Comparison of ENCODE assay signal across 18 cellular contexts in the genomic region with DNA sequence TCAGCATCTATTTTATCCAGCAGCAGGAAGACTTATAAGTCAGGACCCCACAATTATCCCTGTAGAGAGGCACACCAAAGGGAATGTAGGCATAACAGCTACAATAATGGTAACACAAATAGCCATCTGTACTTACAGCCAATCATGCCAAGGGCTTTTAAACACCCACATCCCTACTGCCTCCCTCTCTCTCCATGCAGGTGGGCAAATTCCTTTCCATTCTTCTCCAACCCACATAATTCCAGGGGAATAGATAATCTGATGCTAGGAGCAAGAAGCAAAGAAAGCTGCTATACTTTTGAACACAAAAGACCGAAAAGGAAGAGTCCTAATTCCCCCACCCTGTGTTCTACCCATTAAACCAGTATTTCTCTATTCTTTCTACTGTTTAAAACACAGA. TPM values are rescaled to one million over a fixed set of nuclear protein-coding genes. Genes with fewer than 3 reads are reported as not detected.
DNase-seq lines count a peak whose midpoint lies in the region; ATAC-seq and TF ChIP-seq lines count a peak whose summit lies in the region.
"Had no signal": no experiment of that assay in that cellular context is flagged by ENCODE, and none has a peak within 500 bp of the region (broad histone marks: within the 10 kb centered on the region; RNA-seq: fewer than 3 reads in every experiment).

No MANE protein-coding gene starts in this region.

- DNase-seq in NCI-H69 (lab: John Stamatoyannopoulos, UW) (peak; percentile 93), NCI-H345 treated with DMSO at 0.1 percent for 48 hours (lab: John Stamatoyannopoulos, UW; ENCODE audit: unreplicated experiment) (no peak), SKM-1 (lab: John Stamatoyannopoulos, UW; ENCODE audit: unreplicated experiment) (no peak)
- DNase-seq: CD4-positive, CD25-positive, alpha-beta regulatory T cell; DND-41; NCI-H1092; NCI-H1436 treated with DMSO at 0.1 percent for 48 hours; NCI-H2029; NCI-H446; NCI-H526; PC-9; SJCRH30 had no signal

- H3K4me3 ChIP-seq in Loucy (ENCODE audit: low read length, poor library complexity, severe bottlenecking) (no peak overlapping the region), neural cell (ENCODE audit: low read length) (no peak overlapping the region)
- H3K4me3 ChIP-seq: BLaER1, PC-9, SJCRH30 had no signal

- no peaks in the 10 kb centered on the region for H3K27me3 ChIP-seq in Loucy (ENCODE audit: insufficient read depth, low read length, poor library complexity, severe bottlenecking)
- H3K27me3 ChIP-seq in neural cell (ENCODE audit: insufficient read depth, low read depth, low read length), result no peaks in the 10 kb centered on the region
- H3K27me3 ChIP-seq: BLaER1, SJCRH30 had no signal

- H3K9ac ChIP-seq in Loucy (ENCODE audit: low read depth, low read length, poor library complexity, severe bottlenecking) (no peak overlapping the region), neural cell (ENCODE audit: low read length) (no peak overlapping the region)
- H3K9ac ChIP-seq: BLaER1 had no signal

- TF ChIP-seq CTCF in Loucy (conservative IDR thresholded peaks at IDR 0.05; ENCODE audit: low read length) (no peak), neural cell (IDR thresholded peaks at IDR 0.05; ENCODE audit: poor library complexity, severe bottlenecking) (no peak)

- H3K27ac ChIP-seq in neural cell (ENCODE audit: low read length) (no peak overlapping the region), temporal lobe (ENCODE audit: low read depth, low read length) (peak overlapping the region; percentile 13)
- H3K27ac ChIP-seq: BLaER1, PC-9, SJCRH30 had no signal

- peak; percentile 32 for TF ChIP-seq EP300 in neural cell (conservative IDR thresholded peaks at IDR 0.05; ENCODE audit: poor library complexity, severe bottlenecking)

- H3F3A ChIP-seq in Loucy (ENCODE audit: low read depth), result no peaks in the 10 kb centered on the region
- no peaks in the 10 kb centered on the region for H3F3A ChIP-seq in neural cell (ENCODE audit: insufficient read depth, low read length, poor library complexity, severe bottlenecking)

- H3K9me3 ChIP-seq in Loucy (ENCODE audit: insufficient read depth, low read depth, low read length) (no peaks in the 10 kb centered on the region), neural cell (ENCODE audit: low read length) (no peaks in the 10 kb centered on the region)
- H3K9me3 ChIP-seq: BLaER1 had no signal

- no peaks in the 10 kb centered on the region for H3K9me2 ChIP-seq in Loucy (replicated peaks; ENCODE audit: low read depth, low read length)
- no peaks in the 10 kb centered on the region for H3K9me2 ChIP-seq in neural cell (ENCODE audit: insufficient read depth, low read length)

- H3K36me3 ChIP-seq in Loucy (ENCODE audit: insufficient read depth, low read length) (no peaks in the 10 kb centered on the region), neural cell (ENCODE audit: insufficient read depth, low read length) (no peaks in the 10 kb centered on the region)
- H3K36me3 ChIP-seq: BLaER1, SJCRH30 had no signal

- H3K79me2 ChIP-seq in Loucy (ENCODE audit: insufficient read depth, low read length) (no peaks in the 10 kb centered on the region), neural cell (replicated peaks; ENCODE audit: insufficient read depth, low read length) (peaks cover 3% of the 10 kb centered on the region)

- no peak for TF ChIP-seq RAD21 in neural cell (conservative IDR thresholded peaks at IDR 0.05)

- H4K20me1 ChIP-seq in Loucy (ENCODE audit: insufficient read depth, low read length, poor library complexity, severe bottlenecking) (no peaks in the 10 kb centered on the region), neural cell (ENCODE audit: insufficient read depth) (no peaks in the 10 kb centered on the region)
- H4K20me1 ChIP-seq: BLaER1 had no signal

- H3K4me1 ChIP-seq in Loucy (ENCODE audit: insufficient read depth, low read length, poor library complexity, severe bottlenecking), result peaks cover 26% of the 10 kb centered on the region
- H3K4me1 ChIP-seq: BLaER1, SJCRH30 had no signal

- H2AFZ ChIP-seq in Loucy (ENCODE audit: low read length) (no peak overlapping the region), neural cell (ENCODE audit: low read depth, low read length) (no peak overlapping the region)
- H2AFZ ChIP-seq: PC-9 had no signal

- H3K4me2 ChIP-seq in Loucy (ENCODE audit: low read depth, low read length, poor library complexity, severe bottlenecking) (peak overlapping the region; percentile 43), neural cell (ENCODE audit: low read length) (no peak overlapping the region)
- H3K4me2 ChIP-seq: BLaER1, PC-9 had no signal

- ATAC-seq in GM19397 (IDR thresholded peaks at IDR 0.05; ENCODE audit: unreplicated experiment), result no peak
- ATAC-seq: Right ventricle myocardium inferior had no signal

TF ChIP-seq in neural cell, 6 proteins besides CTCF, POLR2A, EP300 and RAD21:
- TF ChIP-seq MXI1 (conservative IDR thresholded peaks at IDR 0.05; ENCODE audit: poor library complexity, severe bottlenecking), result no peak
- peak; percentile 81 for TF ChIP-seq POLR2AphosphoS5 (IDR thresholded peaks at IDR 0.05)
- TF ChIP-seq REST (IDR thresholded peaks at IDR 0.05; ENCODE audit: borderline replicate concordance), result peak; percentile 65

RNA-seq across cellular contexts. Expression of gene RBFOX2, which starts 46.7 kb away (rescaled TPM):
- polyA plus RNA-seq in neural cell, result 529 and 585 TPM in 2 replicates
- 1,037 and 1,086 TPM in 2 replicates for polyA minus RNA-seq in neural cell
- total RNA-seq in temporal lobe, result 394 TPM
